In the genomic region with DNA sequence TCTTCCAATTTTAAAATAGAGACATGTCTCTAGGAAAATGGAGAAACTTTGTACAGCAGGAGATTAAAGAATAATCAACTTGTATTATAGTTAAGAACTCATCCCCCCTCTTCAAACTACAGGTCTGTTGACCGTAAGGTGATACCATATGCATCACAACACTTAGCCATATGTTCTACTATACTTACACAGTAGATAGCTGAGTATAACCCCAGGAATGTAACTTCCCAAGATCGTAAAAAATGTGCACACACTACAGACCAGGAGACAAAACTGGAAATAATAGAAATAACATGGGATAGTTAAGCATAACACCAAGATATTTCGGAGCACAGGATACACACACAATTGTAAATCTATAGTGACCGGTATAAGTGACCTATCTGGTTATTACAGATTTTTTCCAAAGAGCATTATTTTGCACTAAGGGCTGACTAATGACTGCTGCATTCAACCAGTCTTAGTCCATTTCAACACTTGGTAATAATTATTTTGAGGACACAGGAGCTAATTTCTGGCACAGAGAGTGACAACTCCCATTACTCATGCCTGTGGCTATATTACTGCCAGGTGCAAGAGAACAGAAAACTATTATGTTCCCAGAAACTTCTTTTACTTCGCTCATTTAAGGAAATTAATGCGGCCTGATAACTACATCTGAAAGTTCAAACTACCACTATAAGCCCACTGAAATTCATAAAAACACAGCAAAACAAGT, we compare ENCODE assay signal across 28 cellular contexts. TPM values are rescaled to one million over a fixed set of nuclear protein-coding genes. Genes with fewer than 3 reads are reported as not detected.
A peak's percentile ranks its signal among the peaks of the same experiment; 100 is the strongest.
DNase-seq lines count a peak whose midpoint lies in the region; ATAC-seq and TF ChIP-seq lines count a peak whose summit lies in the region.
"Had no signal": no experiment of that assay in that cellular context is flagged by ENCODE, and none has a peak within 500 bp of the region (broad histone marks: within the 10 kb centered on the region; RNA-seq: fewer than 3 reads in every experiment).

No MANE protein-coding gene starts in this region.

- no peak for TF ChIP-seq POLR2A in gastrocnemius medialis (IDR thresholded peaks at IDR 0.05)
- no peak for TF ChIP-seq POLR2A in uterus (IDR thresholded peaks at IDR 0.05)

- H3K4me1 ChIP-seq in RWPE2 (ENCODE audit: insufficient read depth, poor library complexity, severe bottlenecking) (peaks cover 34% of the 10 kb centered on the region), gastrocnemius medialis (peaks cover 24 to 50% of the 10 kb centered on the region in 2 donors), uterus (no peaks in the 10 kb centered on the region)
- H3K4me1 ChIP-seq: parathyroid adenoma, upper lobe of left lung had no signal

- in situ Hi-C loops in gastrocnemius medialis (cut with MboI; ENCODE audit: low sequenced_read_pairs in 4 of 4), result loop anchor here in 2 of 4 donors (10.0 to 25.0 kb wide), 2 partner anchors 74 to 306 kb away; no protein-coding TSS in a partner anchor

- H3K27ac ChIP-seq in RWPE2 (ENCODE audit: poor library complexity, severe bottlenecking), result peak overlapping the region; percentile 47
- peak overlapping the region; percentile 56 to 97 (median 92) for H3K27ac ChIP-seq in gastrocnemius medialis
- no peak overlapping the region for H3K27ac ChIP-seq in uterus
- H3K27ac ChIP-seq: parathyroid adenoma, suprapubic skin, upper lobe of left lung had no signal

- H3K4me3 ChIP-seq in RWPE2 (ENCODE audit: severe bottlenecking) (no peak overlapping the region), gastrocnemius medialis (no peak overlapping the region), uterus (no peak overlapping the region)
- H3K4me3 ChIP-seq: smooth muscle cell, suprapubic skin, upper lobe of left lung had no signal

- TF ChIP-seq CTCF in RWPE2 (IDR thresholded peaks at IDR 0.05; ENCODE audit: poor library complexity, severe bottlenecking), result no peak
- TF ChIP-seq CTCF in gastrocnemius medialis (IDR thresholded peaks at IDR 0.05 in 4 of 5, conservative IDR thresholded peaks at IDR 0.05 in 1 of 5), result no peak
- TF ChIP-seq CTCF in uterus (IDR thresholded peaks at IDR 0.05), result no peak

- H3K9me3 ChIP-seq in RWPE2 (ENCODE audit: severe bottlenecking), result no peaks in the 10 kb centered on the region
- H3K9me3 ChIP-seq in gastrocnemius medialis, result no peaks in the 10 kb centered on the region
- no peaks in the 10 kb centered on the region for H3K9me3 ChIP-seq in uterus
- H3K9me3 ChIP-seq: suprapubic skin, upper lobe of left lung had no signal

- DNase-seq in NCI-H82 (lab: John Stamatoyannopoulos, UW) (peak; percentile 44), NCI-H82 treated with DMSO at 0.1 percent for 48 hours (lab: John Stamatoyannopoulos, UW; ENCODE audit: unreplicated experiment) (no peak), HCEC 1CT (peak; percentile 62), RWPE2 (ENCODE audit: low spot score) (no peak), gastrocnemius medialis (no peak), sciatic nerve (ENCODE audit: low spot score) (no peak), uterus (no peak)
- DNase-seq in effector CD8-positive, alpha-beta T cell (lab: John Stamatoyannopoulos, UW), result no peak
- DNase-seq: activated CD4-positive, alpha-beta T cell treated with anti-CD3 and anti-CD28 coated beads for 48 hours; activated CD8-positive, alpha-beta memory T cell treated with anti-CD3 and anti-CD28 coated beads for 24 hours; activated T-cell treated with anti-CD3 and anti-CD28 coated beads for 4 hours; anterior cingulate cortex; GOT3; KG1; mesenchymal stem cell; MM.1S; NCI-H1436; NCI-H446 treated with DMSO at 0.1 percent for 48 hours; SIG-M5; stimulated activated naive CD4-positive, alpha-beta T cell treated with Interleukin-2 at 50 U/mL for 16 hours; SW 1271; T-helper 9 cell; upper lobe of left lung had no signal

- H3K36me3 ChIP-seq in RWPE2 (ENCODE audit: low read depth) (no peaks in the 10 kb centered on the region), gastrocnemius medialis (peaks cover 0 to 68% of the 10 kb centered on the region in 2 donors), uterus (no peaks in the 10 kb centered on the region)
- H3K36me3 ChIP-seq: suprapubic skin, upper lobe of left lung had no signal

- H3K27me3 ChIP-seq in RWPE2 (ENCODE audit: insufficient read depth, poor library complexity, severe bottlenecking) (no peaks in the 10 kb centered on the region), gastrocnemius medialis (no peaks in the 10 kb centered on the region), uterus (no peaks in the 10 kb centered on the region)
- H3K27me3 ChIP-seq: suprapubic skin, upper lobe of left lung had no signal

- peak; percentile 100 for ATAC-seq in RWPE2 (ENCODE audit: low read depth)
- ATAC-seq in gastrocnemius medialis, result no peak
- no peak for ATAC-seq in sciatic nerve
- ATAC-seq: activated naive CD4-positive, alpha-beta T cell treated with anti-CD3 and anti-CD28 coated beads, Interleukin-2, amount 50 U/mL, for 72 hours; Panc1 had no signal

- intact Hi-C loops in gastrocnemius medialis (cut with DNase I; ENCODE audit: low total_unique reads), result no loop called here
- intact Hi-C loops in sciatic nerve (cut with DNase I), result loop anchor here (10.0 kb wide), 1 partner anchor 1726 kb away; no protein-coding TSS in a partner anchor
- intact Hi-C loops in uterus (cut with DNase I; ENCODE audit: low total_unique reads), result no loop called here

RNA-seq across cellular contexts. Expression of gene ZNF622, which starts 15.4 kb away (rescaled TPM):
- total RNA-seq in gastrocnemius medialis (100 to 1,000 TPM in 2 of 4 donors, 10 to 100 TPM in 2; 44.8 to 150 (median 75.1) TPM), sciatic nerve (20.4 TPM), uterus (10 to 100 TPM; 12.6 to 32.2 (median 14.8) TPM)

Comparison
In these comparisons a context has a peak if more than half of its experiments do, and no peak if none do; other contexts are left out.
1. DNase-seq: peak in NCI-H82 (single experiment) and HCEC 1CT (single experiment); none in NCI-H82 treated with DMSO at 0.1 percent for 48 hours (single experiment), RWPE2 (single experiment), gastrocnemius medialis (0 of 2), sciatic nerve (single experiment), effector CD8-positive, alpha-beta T cell (single experiment) and uterus (0 of 2).
2. H3K27ac ChIP-seq: peak in RWPE2 (single experiment) and gastrocnemius medialis (4 of 4); none in uterus (0 of 2).